21 cellular contexts compared by ENCODE assay signal in genomic region chrX:98607739-98608138, GRCh38.
DNase-seq lines count a peak whose midpoint lies in the region; ATAC-seq and TF ChIP-seq lines count a peak whose summit lies in the region.
"Had no signal": no experiment of that assay in that cellular context is flagged by ENCODE, and none has a peak within 500 bp of the region (broad histone marks: within the 10 kb centered on the region; RNA-seq: fewer than 3 reads in every experiment).

No MANE protein-coding gene starts in this region.

- H3K4me2 ChIP-seq in GM23338 = 0 out of 2 replicates have a peak overlapping the region, but pooled peaks have one; percentile 39
- no peak overlapping the region for H3K4me2 ChIP-seq in mesendoderm (ENCODE audit: low read length)
- no peak overlapping the region for H3K4me2 ChIP-seq in hepatocyte

- no peaks in the 10 kb centered on the region for H3K27me3 Mint-ChIP-seq in GM23338 (ENCODE audit: insufficient read depth, low read depth, poor library complexity)
- no peaks in the 10 kb centered on the region for H3K27me3 Mint-ChIP-seq in glutamatergic neuron (ENCODE audit: unreplicated experiment)

- H3K79me2 ChIP-seq in GM23338 (replicated peaks; ENCODE audit: insufficient read depth) (peaks cover 93% of the 10 kb centered on the region), mesendoderm (ENCODE audit: control insufficient read depth, insufficient read depth, low read length) (no peaks in the 10 kb centered on the region), hepatocyte (no peaks in the 10 kb centered on the region)

- no peak overlapping the region for H3K9ac ChIP-seq in mesendoderm (ENCODE audit: low read length)
- H3K9ac ChIP-seq: GM23248 had no signal

- H2AK5ac ChIP-seq in mesendoderm (ENCODE audit: low read length) = no peak overlapping the region

- H3K4me3 Mint-ChIP-seq in GM23338 (no peak overlapping the region), glutamatergic neuron (ENCODE audit: unreplicated experiment) (no peak overlapping the region)

- H3K36me3 ChIP-seq in GM23338 (ENCODE audit: insufficient read depth) (no peaks in the 10 kb centered on the region), mesendoderm (ENCODE audit: control insufficient read depth, insufficient read depth, low read length) (no peaks in the 10 kb centered on the region), hepatocyte (replicated peaks; ENCODE audit: insufficient read depth, low read depth) (no peaks in the 10 kb centered on the region)
- H3K36me3 ChIP-seq: BE2C had no signal

- H3K27ac ChIP-seq in GM23338 (ENCODE audit: low read depth) = peak overlapping the region; percentile 43
- H3K27ac ChIP-seq in mesendoderm (ENCODE audit: low read depth, low read length) = no peak overlapping the region
- H3K27ac ChIP-seq in hepatocyte = no peak overlapping the region
- H3K27ac ChIP-seq: GM23248 had no signal

- no peak for TF ChIP-seq CTCF in GM23338 (conservative IDR thresholded peaks at IDR 0.05; ENCODE audit: low read depth in 2 of 2)
- no peak for TF ChIP-seq CTCF in glutamatergic neuron (IDR thresholded peaks at IDR 0.05; ENCODE audit: partially characterized antibody, unreplicated experiment)
- TF ChIP-seq CTCF in hepatocyte (IDR thresholded peaks at IDR 0.05; ENCODE audit: poor library complexity) = no peak

- DNase-seq in GM23338 (ENCODE audit: low spot score) (peak; percentile 36), RPMI7951 (ENCODE audit: low read depth) (peak; percentile 0), glutamatergic neuron (peak; percentile 12), mesendoderm (peak; percentile 72), HUDEP-2 (lab: John Stamatoyannopoulos, UW; ENCODE audit: unreplicated experiment in 76 of 76) (no peak), nucleus accumbens (lab: John Stamatoyannopoulos, UW) (no peak), NCI-H2107 treated with DMSO at 0.1 percent for 48 hours (lab: John Stamatoyannopoulos, UW; ENCODE audit: unreplicated experiment) (no peak), hepatocyte (ENCODE audit: low spot score) (no peak)
- DNase-seq: BE2C, DMS79, GM23248, Kasumi-1, NCI-H1092, NCI-H1436, NCI-H2029, NCI-H2171, NCI-H345, NCI-H524, NCI-H774 had no signal

- no peak overlapping the region for H3K23ac ChIP-seq in mesendoderm (ENCODE audit: low read length)

- H3K4me1 ChIP-seq in GM23338 (ENCODE audit: insufficient read depth) (peaks cover 62% of the 10 kb centered on the region), mesendoderm (ENCODE audit: control insufficient read depth, low read depth, low read length) (no peaks in the 10 kb centered on the region), hepatocyte (ENCODE audit: insufficient read depth) (no peaks in the 10 kb centered on the region)
- H3K4me1 ChIP-seq: BE2C had no signal

- H3K27ac Mint-ChIP-seq in GM23338 (no peak overlapping the region), glutamatergic neuron (ENCODE audit: unreplicated experiment) (no peak overlapping the region)

- no peak overlapping the region for H4K5ac ChIP-seq in mesendoderm (ENCODE audit: low read length)

- no peaks in the 10 kb centered on the region for H3F3A ChIP-seq in GM23338 (replicated peaks; ENCODE audit: low read depth)

- H3K36me3 Mint-ChIP-seq in GM23338 (ENCODE audit: low read depth) = peaks cover 1% of the 10 kb centered on the region
- H3K36me3 Mint-ChIP-seq in glutamatergic neuron (ENCODE audit: unreplicated experiment) = no peaks in the 10 kb centered on the region

- H2BK5ac ChIP-seq in mesendoderm (ENCODE audit: low read length) = no peak overlapping the region

- no peak overlapping the region for H2BK120ac ChIP-seq in mesendoderm (ENCODE audit: low read depth, low read length)

- no peaks in the 10 kb centered on the region for H3K9me3 ChIP-seq in hepatocyte (ENCODE audit: low read depth)
- H3K9me3 ChIP-seq: BE2C had no signal

- H3K56ac ChIP-seq in mesendoderm (ENCODE audit: low read length) = no peak overlapping the region

- H3K9me2 ChIP-seq in GM23338 (ENCODE audit: insufficient read depth) = no peaks in the 10 kb centered on the region
- H3K9me2 ChIP-seq in hepatocyte (replicated peaks; ENCODE audit: insufficient read depth) = no peaks in the 10 kb centered on the region

- H4K20me1 ChIP-seq in GM23338 (replicated peaks; ENCODE audit: insufficient read depth) (peaks cover 15% of the 10 kb centered on the region), hepatocyte (ENCODE audit: insufficient read depth, poor library complexity, severe bottlenecking) (no peaks in the 10 kb centered on the region)

- H3K4ac ChIP-seq in mesendoderm (ENCODE audit: low read depth, low read length) = no peak overlapping the region

- ATAC-seq in GM23338 = no peak
- ATAC-seq: GM12878, Panc1 had no signal

- H3K4me1 Mint-ChIP-seq in GM23338 (peaks cover 32% of the 10 kb centered on the region), glutamatergic neuron (ENCODE audit: low read depth, unreplicated experiment) (peaks cover 16% of the 10 kb centered on the region)

- H2AFZ ChIP-seq in GM23338 (no peak overlapping the region), hepatocyte (no peak overlapping the region)
- H2AFZ ChIP-seq: GM23248 had no signal

- no CpG with 5 or more reads among the region's 2 CpGs for WGBS in mesendoderm (ENCODE audit: extremely low coverage, insufficient coverage, low lambda C conversion rate)
- 51% methylated on average over 2 of the region's 2 CpGs for WGBS in hepatocyte (ENCODE audit: low lambda C conversion rate, missing lambda C conversion rate)

- no peak overlapping the region for H3K4me3 ChIP-seq in GM23338
- no peak overlapping the region for H3K4me3 ChIP-seq in mesendoderm (ENCODE audit: low read length)
- no peak overlapping the region for H3K4me3 ChIP-seq in hepatocyte
- H3K4me3 ChIP-seq: GM12878, GM23248 had no signal

- H3K9me3 Mint-ChIP-seq in GM23338 (no peaks in the 10 kb centered on the region), glutamatergic neuron (ENCODE audit: unreplicated experiment) (no peaks in the 10 kb centered on the region)

- no peak overlapping the region for H3K18ac ChIP-seq in mesendoderm (ENCODE audit: low read length)

- H4K8ac ChIP-seq in mesendoderm (ENCODE audit: low read depth, low read length) = no peak overlapping the region

- no peak overlapping the region for H2BK15ac ChIP-seq in mesendoderm (replicated peaks; ENCODE audit: low read depth)

- H3K27me3 ChIP-seq in GM23338 (ENCODE audit: insufficient read depth) (no peaks in the 10 kb centered on the region), mesendoderm (ENCODE audit: insufficient read depth, low read length, poor library complexity) (no peaks in the 10 kb centered on the region), hepatocyte (no peaks in the 10 kb centered on the region)
- H3K27me3 ChIP-seq: BE2C had no signal

- H3K79me1 ChIP-seq in mesendoderm (ENCODE audit: low read length) = no peaks in the 10 kb centered on the region

TF ChIP-seq in GM23338, 12 proteins besides CTCF, POLR2A, EP300 and RAD21:
- TF ChIP-seq ZNF331 (CRISPR knock-in tag; IDR thresholded peaks at IDR 0.05; ENCODE audit: low read depth) = no peak
- no peak for TF ChIP-seq EZH2phosphoT487 (IDR thresholded peaks at IDR 0.05; ENCODE audit: unreplicated experiment)
- no peak for TF ChIP-seq ZNF114 (CRISPR knock-in tag; IDR thresholded peaks at IDR 0.05)
- TF ChIP-seq REST (IDR thresholded peaks at IDR 0.05; ENCODE audit: unreplicated experiment) = no peak
- no peak for TF ChIP-seq CREB1 (CRISPR knock-in tag; IDR thresholded peaks at IDR 0.05; ENCODE audit: low read depth)
- no peak for TF ChIP-seq NANOG (IDR thresholded peaks at IDR 0.05; ENCODE audit: borderline replicate concordance)
- no peak for TF ChIP-seq STAT1 (IDR thresholded peaks at IDR 0.05; ENCODE audit: unreplicated experiment)
- TF ChIP-seq ETS1 (IDR thresholded peaks at IDR 0.05) = no peak
- no peak for TF ChIP-seq POLR2AphosphoS5 (IDR thresholded peaks at IDR 0.05; ENCODE audit: low read depth)
- no peak for TF ChIP-seq JUNB (IDR thresholded peaks at IDR 0.05; ENCODE audit: unreplicated experiment)

Comparison
In these comparisons a context has a peak if more than half of its experiments do, and no peak if none do; other contexts are left out.
1. DNase-seq: peak in GM23338 (single experiment), RPMI7951 (single experiment), glutamatergic neuron (single experiment) and mesendoderm (single experiment); none in HUDEP-2 (0 of 76), nucleus accumbens (0 of 56), NCI-H2107 treated with DMSO at 0.1 percent for 48 hours (single experiment) and hepatocyte (single experiment).